ENCODE assay signal across 13 cellular contexts in the genomic region with DNA sequence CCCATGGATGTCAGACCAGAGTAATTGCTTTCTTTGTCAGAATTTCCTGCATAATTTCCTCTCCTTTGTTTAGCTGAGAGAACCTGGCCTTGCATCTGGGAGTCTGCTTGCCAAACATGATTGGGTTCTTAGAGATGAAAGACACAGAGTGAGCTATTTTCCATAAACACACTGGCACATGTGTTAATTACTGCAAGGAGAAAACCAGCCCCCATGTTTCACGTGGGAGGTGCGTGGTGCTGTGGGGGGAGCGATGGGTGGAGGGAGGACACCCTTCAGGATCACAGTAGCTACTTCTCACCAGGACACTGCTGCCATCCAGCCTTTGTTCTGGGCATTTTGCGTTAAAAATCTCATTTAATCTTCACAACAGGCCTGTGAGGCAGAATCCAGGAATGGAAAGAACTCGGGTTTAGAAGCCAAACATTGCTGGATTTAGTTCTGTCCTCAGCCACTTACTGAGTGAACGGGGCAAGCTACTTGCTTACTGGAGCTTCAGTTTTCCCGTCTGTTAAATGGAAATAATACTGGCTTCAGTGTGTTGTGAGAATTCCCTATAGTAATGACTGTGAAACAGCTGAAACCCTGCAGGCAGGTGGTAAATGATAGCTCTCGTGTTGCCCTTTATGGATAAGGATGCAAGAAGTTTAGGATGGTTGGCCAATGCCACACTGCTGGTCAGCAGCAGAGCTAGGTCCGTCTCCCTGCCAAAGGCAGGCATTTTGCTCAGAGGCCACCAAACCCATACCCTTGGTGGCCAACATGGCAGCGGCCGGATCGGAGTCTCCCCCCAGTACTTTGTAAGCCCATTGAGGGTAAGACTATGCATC.
DNase-seq lines count a peak whose midpoint lies in the region; ATAC-seq and TF ChIP-seq lines count a peak whose summit lies in the region.
"Had no signal": no experiment of that assay in that cellular context is flagged by ENCODE, and none has a peak within 500 bp of the region (broad histone marks: within the 10 kb centered on the region; RNA-seq: fewer than 3 reads in every experiment).

No MANE protein-coding gene starts in this region.

- H3K27ac ChIP-seq in esophagus squamous epithelium (peak overlapping the region; percentile 81 to 90 (median 86)), tibial nerve (no peak overlapping the region)
- H3K27ac ChIP-seq: spleen, thyroid gland had no signal

- H3K27me3 ChIP-seq in esophagus squamous epithelium (no peaks in the 10 kb centered on the region), tibial nerve (no peaks in the 10 kb centered on the region)
- H3K27me3 ChIP-seq: thyroid gland had no signal

- H3K36me3 ChIP-seq in esophagus squamous epithelium (no peaks in the 10 kb centered on the region), tibial nerve (no peaks in the 10 kb centered on the region), mucosa of descending colon (ENCODE audit: low read depth) (no peaks in the 10 kb centered on the region)
- H3K36me3 ChIP-seq: spleen, thyroid gland had no signal

- H3K4me3 ChIP-seq in esophagus squamous epithelium (no peak overlapping the region), tibial nerve (no peak overlapping the region), mucosa of descending colon (no peak overlapping the region)
- H3K4me3 ChIP-seq: spleen, thyroid gland had no signal

- DNase-seq in activated effector memory CD4-positive, alpha-beta T cell treated with anti-CD3 and anti-CD28 coated beads, Interleukin-2, amount 50 U/mL, for 16 hours, result peak; percentile 16
- DNase-seq in activated effector memory CD4-positive, alpha-beta T cell treated with Interleukin-2 at 50 U/mL for 16 hours, result no peak
- DNase-seq in NCI-H345 (lab: John Stamatoyannopoulos, UW) (peak; percentile 95), esophagus squamous epithelium (lab: John Stamatoyannopoulos, UW) (no peak), tibial nerve (ENCODE audit: low spot score in 2 of 2) (no peak), globus pallidus (ENCODE audit: low spot score) (no peak), mucosa of descending colon (no peak)
- DNase-seq: activated CD4-positive, CD25-positive, alpha-beta regulatory T cell; NK-92 treated with Interleukin-12 subunit alpha and Interleukin-12 subunit beta, amount 100 ng/mL, for 24 hours; spleen had no signal

- TF ChIP-seq POLR2A in esophagus squamous epithelium (IDR thresholded peaks at IDR 0.05) (no peak), tibial nerve (IDR thresholded peaks at IDR 0.05) (no peak)

- H3K4me1 ChIP-seq in esophagus squamous epithelium, result peaks cover 35 to 93% (median 38%) of the 10 kb centered on the region in 3 donors
- H3K4me1 ChIP-seq in tibial nerve, result peaks cover 0 to 12% (median 0%) of the 10 kb centered on the region in 4 donors
- H3K4me1 ChIP-seq in mucosa of descending colon (ENCODE audit: low read depth), result peaks cover 9% of the 10 kb centered on the region

- no peak for ATAC-seq in GM21825 (IDR thresholded peaks at IDR 0.05; ENCODE audit: unreplicated experiment)
- no peak for ATAC-seq in mucosa of descending colon

- intact Hi-C loops in esophagus squamous epithelium (cut with DNase I), result no loop called here
- intact Hi-C loops in mucosa of descending colon (cut with DNase I, micrococcal nuclease), result no loop called here

- WGBS in esophagus squamous epithelium, 2 donors, result 44 to 51% methylated on average over 11 to 12 of the region's 12 CpGs
- 74 to 82% methylated on average over 12 of the region's 12 CpGs for WGBS in tibial nerve, 2 donors

- H3K9me3 ChIP-seq in esophagus squamous epithelium (no peaks in the 10 kb centered on the region), tibial nerve (no peaks in the 10 kb centered on the region), mucosa of descending colon (no peaks in the 10 kb centered on the region)
- H3K9me3 ChIP-seq: Caco-2, spleen, thyroid gland had no signal

- TF ChIP-seq CTCF in esophagus squamous epithelium (IDR thresholded peaks at IDR 0.05) (no peak), tibial nerve (IDR thresholded peaks at IDR 0.05) (no peak), mucosa of descending colon (IDR thresholded peaks at IDR 0.05) (no peak)

- peak; percentile 17 to 27 for TF ChIP-seq EP300 in tibial nerve (IDR thresholded peaks at IDR 0.05)

Comparison
In these comparisons a context has a peak if more than half of its experiments do, and no peak if none do; other contexts are left out.
1. DNase-seq: peak in activated effector memory CD4-positive, alpha-beta T cell treated with anti-CD3 and anti-CD28 coated beads, Interleukin-2, amount 50 U/mL, for 16 hours (single experiment) and NCI-H345 (single experiment); none in activated effector memory CD4-positive, alpha-beta T cell treated with Interleukin-2 at 50 U/mL for 16 hours (single experiment), esophagus squamous epithelium (single experiment), tibial nerve (0 of 2), globus pallidus (single experiment) and mucosa of descending colon (0 of 3).
2. H3K27ac ChIP-seq: peak in esophagus squamous epithelium (4 of 4); none in tibial nerve (0 of 4).